1 cellular context compared by ENCODE assay signal in the genomic region with DNA sequence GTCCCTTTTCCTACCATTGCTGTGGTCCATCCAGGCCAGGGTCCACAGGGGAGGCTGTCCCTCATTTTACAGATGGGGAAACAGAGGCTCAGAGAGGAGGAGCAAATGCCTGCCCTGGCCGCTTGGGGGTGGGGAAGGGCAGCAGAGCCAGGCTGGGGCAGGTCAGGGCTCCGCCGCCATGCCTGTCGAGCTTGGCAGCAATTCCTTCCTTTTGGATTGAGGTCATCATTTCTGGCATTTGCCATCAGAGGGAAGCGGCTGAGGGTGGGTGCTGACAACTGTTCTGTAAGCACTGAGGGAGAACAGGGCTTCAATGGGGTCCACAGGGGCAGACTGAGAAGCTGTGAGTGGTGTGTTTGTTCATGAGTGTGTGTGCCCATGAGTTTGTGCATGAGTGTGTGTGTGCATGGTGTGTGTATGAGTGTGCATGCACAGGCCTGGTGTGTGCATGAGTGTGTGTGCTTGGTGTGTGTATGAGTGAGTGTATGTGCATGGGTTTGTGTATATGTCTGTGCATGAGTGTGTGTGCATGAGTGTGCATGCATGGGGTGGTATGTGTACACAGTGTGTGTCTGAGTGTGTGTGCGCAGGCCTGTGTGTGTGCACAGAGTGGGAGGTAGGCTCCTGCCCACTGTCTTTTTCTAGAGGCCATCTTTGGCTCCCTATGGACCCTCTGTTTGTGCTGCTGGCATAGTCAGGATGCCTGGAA.
TF ChIP-seq lines count a peak whose summit lies in the region.

No MANE protein-coding gene starts in this region.

TF ChIP-seq in WTC11, 78 proteins besides CTCF, POLR2A, EP300 and RAD21 (continued from another document):
- TF ChIP-seq, protein P1, sequence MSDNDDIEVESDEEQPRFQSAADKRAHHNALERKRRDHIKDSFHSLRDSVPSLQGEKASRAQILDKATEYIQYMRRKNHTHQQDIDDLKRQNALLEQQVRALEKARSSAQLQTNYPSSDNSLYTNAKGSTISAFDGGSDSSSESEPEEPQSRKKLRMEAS (CRISPR knock-in tag; IDR thresholded peaks at IDR 0.05) = no peak
- TF ChIP-seq, protein P2, sequence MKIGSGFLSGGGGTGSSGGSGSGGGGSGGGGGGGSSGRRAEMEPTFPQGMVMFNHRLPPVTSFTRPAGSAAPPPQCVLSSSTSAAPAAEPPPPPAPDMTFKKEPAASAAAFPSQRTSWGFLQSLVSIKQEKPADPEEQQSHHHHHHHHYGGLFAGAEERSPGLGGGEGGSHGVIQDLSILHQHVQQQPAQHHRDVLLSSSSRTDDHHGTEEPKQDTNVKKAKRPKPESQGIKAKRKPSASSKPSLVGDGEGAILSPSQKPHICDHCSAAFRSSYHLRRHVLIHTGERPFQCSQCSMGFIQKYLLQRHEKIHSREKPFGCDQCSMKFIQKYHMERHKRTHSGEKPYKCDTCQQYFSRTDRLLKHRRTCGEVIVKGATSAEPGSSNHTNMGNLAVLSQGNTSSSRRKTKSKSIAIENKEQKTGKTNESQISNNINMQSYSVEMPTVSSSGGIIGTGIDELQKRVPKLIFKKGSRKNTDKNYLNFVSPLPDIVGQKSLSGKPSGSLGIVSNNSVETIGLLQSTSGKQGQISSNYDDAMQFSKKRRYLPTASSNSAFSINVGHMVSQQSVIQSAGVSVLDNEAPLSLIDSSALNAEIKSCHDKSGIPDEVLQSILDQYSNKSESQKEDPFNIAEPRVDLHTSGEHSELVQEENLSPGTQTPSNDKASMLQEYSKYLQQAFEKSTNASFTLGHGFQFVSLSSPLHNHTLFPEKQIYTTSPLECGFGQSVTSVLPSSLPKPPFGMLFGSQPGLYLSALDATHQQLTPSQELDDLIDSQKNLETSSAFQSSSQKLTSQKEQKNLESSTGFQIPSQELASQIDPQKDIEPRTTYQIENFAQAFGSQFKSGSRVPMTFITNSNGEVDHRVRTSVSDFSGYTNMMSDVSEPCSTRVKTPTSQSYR (CRISPR knock-in tag; IDR thresholded peaks at IDR 0.05) = no peak
- TF ChIP-seq, protein P3, sequence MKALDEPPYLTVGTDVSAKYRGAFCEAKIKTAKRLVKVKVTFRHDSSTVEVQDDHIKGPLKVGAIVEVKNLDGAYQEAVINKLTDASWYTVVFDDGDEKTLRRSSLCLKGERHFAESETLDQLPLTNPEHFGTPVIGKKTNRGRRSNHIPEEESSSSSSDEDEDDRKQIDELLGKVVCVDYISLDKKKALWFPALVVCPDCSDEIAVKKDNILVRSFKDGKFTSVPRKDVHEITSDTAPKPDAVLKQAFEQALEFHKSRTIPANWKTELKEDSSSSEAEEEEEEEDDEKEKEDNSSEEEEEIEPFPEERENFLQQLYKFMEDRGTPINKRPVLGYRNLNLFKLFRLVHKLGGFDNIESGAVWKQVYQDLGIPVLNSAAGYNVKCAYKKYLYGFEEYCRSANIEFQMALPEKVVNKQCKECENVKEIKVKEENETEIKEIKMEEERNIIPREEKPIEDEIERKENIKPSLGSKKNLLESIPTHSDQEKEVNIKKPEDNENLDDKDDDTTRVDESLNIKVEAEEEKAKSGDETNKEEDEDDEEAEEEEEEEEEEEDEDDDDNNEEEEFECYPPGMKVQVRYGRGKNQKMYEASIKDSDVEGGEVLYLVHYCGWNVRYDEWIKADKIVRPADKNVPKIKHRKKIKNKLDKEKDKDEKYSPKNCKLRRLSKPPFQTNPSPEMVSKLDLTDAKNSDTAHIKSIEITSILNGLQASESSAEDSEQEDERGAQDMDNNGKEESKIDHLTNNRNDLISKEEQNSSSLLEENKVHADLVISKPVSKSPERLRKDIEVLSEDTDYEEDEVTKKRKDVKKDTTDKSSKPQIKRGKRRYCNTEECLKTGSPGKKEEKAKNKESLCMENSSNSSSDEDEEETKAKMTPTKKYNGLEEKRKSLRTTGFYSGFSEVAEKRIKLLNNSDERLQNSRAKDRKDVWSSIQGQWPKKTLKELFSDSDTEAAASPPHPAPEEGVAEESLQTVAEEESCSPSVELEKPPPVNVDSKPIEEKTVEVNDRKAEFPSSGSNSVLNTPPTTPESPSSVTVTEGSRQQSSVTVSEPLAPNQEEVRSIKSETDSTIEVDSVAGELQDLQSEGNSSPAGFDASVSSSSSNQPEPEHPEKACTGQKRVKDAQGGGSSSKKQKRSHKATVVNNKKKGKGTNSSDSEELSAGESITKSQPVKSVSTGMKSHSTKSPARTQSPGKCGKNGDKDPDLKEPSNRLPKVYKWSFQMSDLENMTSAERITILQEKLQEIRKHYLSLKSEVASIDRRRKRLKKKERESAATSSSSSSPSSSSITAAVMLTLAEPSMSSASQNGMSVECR (CRISPR knock-in tag; IDR thresholded peaks at IDR 0.05; ENCODE audit: borderline replicate concordance) = no peak
- no peak for TF ChIP-seq CREB1 (CRISPR knock-in tag; IDR thresholded peaks at IDR 0.05)
- TF ChIP-seq, protein P4, sequence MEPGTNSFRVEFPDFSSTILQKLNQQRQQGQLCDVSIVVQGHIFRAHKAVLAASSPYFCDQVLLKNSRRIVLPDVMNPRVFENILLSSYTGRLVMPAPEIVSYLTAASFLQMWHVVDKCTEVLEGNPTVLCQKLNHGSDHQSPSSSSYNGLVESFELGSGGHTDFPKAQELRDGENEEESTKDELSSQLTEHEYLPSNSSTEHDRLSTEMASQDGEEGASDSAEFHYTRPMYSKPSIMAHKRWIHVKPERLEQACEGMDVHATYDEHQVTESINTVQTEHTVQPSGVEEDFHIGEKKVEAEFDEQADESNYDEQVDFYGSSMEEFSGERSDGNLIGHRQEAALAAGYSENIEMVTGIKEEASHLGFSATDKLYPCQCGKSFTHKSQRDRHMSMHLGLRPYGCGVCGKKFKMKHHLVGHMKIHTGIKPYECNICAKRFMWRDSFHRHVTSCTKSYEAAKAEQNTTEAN (CRISPR knock-in tag; IDR thresholded peaks at IDR 0.05) = no peak
- TF ChIP-seq, protein P5, sequence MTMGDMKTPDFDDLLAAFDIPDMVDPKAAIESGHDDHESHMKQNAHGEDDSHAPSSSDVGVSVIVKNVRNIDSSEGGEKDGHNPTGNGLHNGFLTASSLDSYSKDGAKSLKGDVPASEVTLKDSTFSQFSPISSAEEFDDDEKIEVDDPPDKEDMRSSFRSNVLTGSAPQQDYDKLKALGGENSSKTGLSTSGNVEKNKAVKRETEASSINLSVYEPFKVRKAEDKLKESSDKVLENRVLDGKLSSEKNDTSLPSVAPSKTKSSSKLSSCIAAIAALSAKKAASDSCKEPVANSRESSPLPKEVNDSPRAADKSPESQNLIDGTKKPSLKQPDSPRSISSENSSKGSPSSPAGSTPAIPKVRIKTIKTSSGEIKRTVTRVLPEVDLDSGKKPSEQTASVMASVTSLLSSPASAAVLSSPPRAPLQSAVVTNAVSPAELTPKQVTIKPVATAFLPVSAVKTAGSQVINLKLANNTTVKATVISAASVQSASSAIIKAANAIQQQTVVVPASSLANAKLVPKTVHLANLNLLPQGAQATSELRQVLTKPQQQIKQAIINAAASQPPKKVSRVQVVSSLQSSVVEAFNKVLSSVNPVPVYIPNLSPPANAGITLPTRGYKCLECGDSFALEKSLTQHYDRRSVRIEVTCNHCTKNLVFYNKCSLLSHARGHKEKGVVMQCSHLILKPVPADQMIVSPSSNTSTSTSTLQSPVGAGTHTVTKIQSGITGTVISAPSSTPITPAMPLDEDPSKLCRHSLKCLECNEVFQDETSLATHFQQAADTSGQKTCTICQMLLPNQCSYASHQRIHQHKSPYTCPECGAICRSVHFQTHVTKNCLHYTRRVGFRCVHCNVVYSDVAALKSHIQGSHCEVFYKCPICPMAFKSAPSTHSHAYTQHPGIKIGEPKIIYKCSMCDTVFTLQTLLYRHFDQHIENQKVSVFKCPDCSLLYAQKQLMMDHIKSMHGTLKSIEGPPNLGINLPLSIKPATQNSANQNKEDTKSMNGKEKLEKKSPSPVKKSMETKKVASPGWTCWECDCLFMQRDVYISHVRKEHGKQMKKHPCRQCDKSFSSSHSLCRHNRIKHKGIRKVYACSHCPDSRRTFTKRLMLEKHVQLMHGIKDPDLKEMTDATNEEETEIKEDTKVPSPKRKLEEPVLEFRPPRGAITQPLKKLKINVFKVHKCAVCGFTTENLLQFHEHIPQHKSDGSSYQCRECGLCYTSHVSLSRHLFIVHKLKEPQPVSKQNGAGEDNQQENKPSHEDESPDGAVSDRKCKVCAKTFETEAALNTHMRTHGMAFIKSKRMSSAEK (CRISPR knock-in tag; IDR thresholded peaks at IDR 0.05; ENCODE audit: borderline replicate concordance) = no peak
- TF ChIP-seq, protein P6, sequence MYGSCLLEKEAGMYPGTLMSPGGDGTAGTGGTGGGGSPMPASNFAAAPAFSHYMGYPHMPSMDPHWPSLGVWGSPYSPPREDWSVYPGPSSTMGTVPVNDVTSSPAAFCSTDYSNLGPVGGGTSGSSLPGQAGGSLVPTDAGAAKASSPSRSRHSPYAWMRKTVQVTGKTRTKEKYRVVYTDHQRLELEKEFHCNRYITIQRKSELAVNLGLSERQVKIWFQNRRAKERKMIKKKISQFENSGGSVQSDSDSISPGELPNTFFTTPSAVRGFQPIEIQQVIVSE (CRISPR knock-in tag; IDR thresholded peaks at IDR 0.05; ENCODE audit: borderline replicate concordance) = no peak
- TF ChIP-seq, protein P7, sequence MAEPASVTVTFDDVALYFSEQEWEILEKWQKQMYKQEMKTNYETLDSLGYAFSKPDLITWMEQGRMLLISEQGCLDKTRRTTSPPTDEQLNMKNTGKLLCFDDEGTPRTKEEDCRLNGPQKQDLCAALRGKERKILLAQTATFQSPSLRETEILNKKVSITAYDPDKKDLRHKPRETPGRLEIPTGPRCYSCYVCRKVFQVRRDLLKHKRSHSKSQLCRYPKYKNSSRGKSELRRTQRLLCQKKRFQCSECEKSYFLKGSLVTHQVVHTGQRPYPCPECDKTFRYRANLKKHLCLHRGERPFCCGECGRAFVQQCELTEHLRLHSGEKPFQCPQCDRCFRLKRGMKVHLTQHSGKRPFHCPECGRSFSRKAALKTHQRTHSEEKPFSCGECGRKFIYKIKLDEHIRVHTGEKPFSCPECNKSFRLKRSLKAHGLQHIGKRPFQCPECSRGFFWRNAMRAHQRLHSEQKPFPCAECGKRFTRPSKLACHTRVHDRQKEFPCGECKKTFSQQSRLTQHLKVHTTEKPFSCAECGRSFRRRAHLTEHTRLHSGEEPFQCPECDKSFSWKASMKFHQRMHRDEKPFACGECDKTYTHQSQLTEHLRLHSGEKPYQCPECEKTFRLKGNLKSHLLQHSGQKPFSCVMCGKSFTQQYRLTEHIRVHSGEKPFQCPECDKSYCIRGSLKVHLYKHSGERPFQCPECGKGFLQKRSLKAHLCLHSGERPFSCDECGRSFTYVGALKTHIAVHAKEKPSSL (CRISPR knock-in tag; conservative IDR thresholded peaks at IDR 0.05) = no peak
- TF ChIP-seq, protein P8, sequence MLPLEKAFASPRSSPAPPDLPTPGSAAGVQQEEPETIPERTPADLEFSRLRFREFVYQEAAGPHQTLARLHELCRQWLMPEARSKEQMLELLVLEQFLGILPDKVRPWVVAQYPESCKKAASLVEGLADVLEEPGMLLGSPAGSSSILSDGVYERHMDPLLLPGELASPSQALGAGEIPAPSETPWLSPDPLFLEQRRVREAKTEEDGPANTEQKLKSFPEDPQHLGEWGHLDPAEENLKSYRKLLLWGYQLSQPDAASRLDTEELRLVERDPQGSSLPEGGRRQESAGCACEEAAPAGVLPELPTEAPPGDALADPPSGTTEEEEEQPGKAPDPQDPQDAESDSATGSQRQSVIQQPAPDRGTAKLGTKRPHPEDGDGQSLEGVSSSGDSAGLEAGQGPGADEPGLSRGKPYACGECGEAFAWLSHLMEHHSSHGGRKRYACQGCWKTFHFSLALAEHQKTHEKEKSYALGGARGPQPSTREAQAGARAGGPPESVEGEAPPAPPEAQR (CRISPR knock-in tag; IDR thresholded peaks at IDR 0.05) = no peak
